Comparison of ENCODE assay signal across 19 cellular contexts in genomic region chr10:129055225-129055624, GRCh38.
DNase-seq lines count a peak whose midpoint lies in the region; ATAC-seq and TF ChIP-seq lines count a peak whose summit lies in the region.
"Had no signal": no experiment of that assay in that cellular context is flagged by ENCODE, and none has a peak within 500 bp of the region (broad histone marks: within the 10 kb centered on the region; RNA-seq: fewer than 3 reads in every experiment).

No MANE protein-coding gene starts in this region.

- H2BK15ac ChIP-seq in neuronal stem cell (ENCODE audit: low read length) = no peak overlapping the region
- H2BK15ac ChIP-seq in H9 (ENCODE audit: low read depth, low read length) = no peak overlapping the region

- peak overlapping the region in 6 of 11 experiments; percentile 74 to 94 (median 86); a peak in 9 of 22 replicates for H3K4me2 ChIP-seq in BLaER1 treated with 17β-estradiol and CSF1 and Interleukin-3, amounts not matched to agents 10 nM and 100 nM
- H3K4me2 ChIP-seq in neuronal stem cell (ENCODE audit: insufficient read depth, low read length, poor library complexity, severe bottlenecking) (no peak overlapping the region), H9 (ENCODE audit: insufficient read depth, insufficient read length, low read length) (no peak overlapping the region)
- H3K4me2 ChIP-seq: GM23338 had no signal

- no peak for ATAC-seq in activated naive CD8-positive, alpha-beta T cell treated with anti-CD3 and anti-CD28 coated beads, Interleukin-2, amount 10 ng/mL, durations not matched to agents 7 days and 5 days (ENCODE audit: low read depth)
- no peak for ATAC-seq in activated naive CD8-positive, alpha-beta T cell treated with anti-CD3 and anti-CD28 coated beads, Interleukin-2, amount 50 U/mL, for 24 hours
- no peak for ATAC-seq in Right ventricle myocardium superior (ENCODE audit: poor library complexity)
- ATAC-seq in right cardiac atrium = no peak

- H4K8ac ChIP-seq in neuronal stem cell (ENCODE audit: low read depth, low read length) (no peak overlapping the region), H9 (replicated peaks; ENCODE audit: insufficient read length, low read depth, low read length) (no peak overlapping the region)

- peaks cover 44% of the 10 kb centered on the region for H3K27me3 Mint-ChIP-seq in activated naive CD8-positive, alpha-beta T cell treated with anti-CD3 and anti-CD28 coated beads, Interleukin-2, amount 10 ng/mL, durations not matched to agents 7 days and 5 days
- H3K27me3 Mint-ChIP-seq in activated naive CD8-positive, alpha-beta T cell treated with anti-CD3 and anti-CD28 coated beads, Interleukin-2, amount 50 U/mL, for 24 hours = no peaks in the 10 kb centered on the region
- peaks cover 17% of the 10 kb centered on the region for H3K27me3 Mint-ChIP-seq in brain
- no peaks in the 10 kb centered on the region; the same call in 1 of the 2 replicates for H3K27me3 Mint-ChIP-seq in H9 (ENCODE audit: low read depth)
- H3K27me3 Mint-ChIP-seq: CD4-positive, alpha-beta T cell had no signal

- no peaks in the 10 kb centered on the region for H3K79me2 ChIP-seq in H9 (ENCODE audit: insufficient read depth, low read length)

- peaks cover 0 to 16% (median 8%) of the 10 kb centered on the region in 11 experiments; a peak in 9 of 22 replicates for H3K27me3 ChIP-seq in BLaER1 treated with 17β-estradiol and CSF1 and Interleukin-3, amounts not matched to agents 10 nM and 100 nM
- H3K27me3 ChIP-seq in neuronal stem cell (ENCODE audit: control insufficient read depth in 3 of 3, insufficient read depth in 3 of 3, low read depth in 1 of 3, low read length in 3 of 3) (no peaks in the 10 kb centered on the region), H9 (ENCODE audit: insufficient read depth, low read length) (no peaks in the 10 kb centered on the region), right cardiac atrium (ENCODE audit: control insufficient read depth, insufficient read depth) (no peaks in the 10 kb centered on the region)

- H3K4me3 ChIP-seq in BLaER1 treated with 17β-estradiol and CSF1 and Interleukin-3, amounts not matched to agents 10 nM and 100 nM = no peak overlapping the region
- no peak overlapping the region for H3K4me3 ChIP-seq in neuronal stem cell (ENCODE audit: low read length in 2 of 2)
- H3K4me3 ChIP-seq in right cardiac atrium (ENCODE audit: low read length) = no peak overlapping the region
- H3K4me3 ChIP-seq: GM23338, HAP-1 had no signal

- POLR2A ChIA-PET in activated naive CD8-positive, alpha-beta T cell treated with anti-CD3 and anti-CD28 coated beads, Interleukin-2, amount 10 ng/mL, durations not matched to agents 7 days and 5 days (lab: Charles Lee) = no interaction called here

- H2BK5ac ChIP-seq in neuronal stem cell (ENCODE audit: low read length) = no peak overlapping the region
- no peak overlapping the region for H2BK5ac ChIP-seq in H9 (ENCODE audit: insufficient read length, low read length)

- no peak overlapping the region for H2BK120ac ChIP-seq in neuronal stem cell (ENCODE audit: low read depth, low read length)
- no peak overlapping the region for H2BK120ac ChIP-seq in H9 (ENCODE audit: low read depth, low read length, poor library complexity, severe bottlenecking)

- H3K79me1 ChIP-seq in neuronal stem cell (ENCODE audit: low read depth, low read length) (no peaks in the 10 kb centered on the region), H9 (ENCODE audit: insufficient read depth, low read depth, low read length, poor library complexity, severe bottlenecking) (no peaks in the 10 kb centered on the region)

- peaks cover 25% of the 10 kb centered on the region for H3K4me1 Mint-ChIP-seq in activated naive CD8-positive, alpha-beta T cell treated with anti-CD3 and anti-CD28 coated beads, Interleukin-2, amount 10 ng/mL, durations not matched to agents 7 days and 5 days
- H3K4me1 Mint-ChIP-seq in activated naive CD8-positive, alpha-beta T cell treated with anti-CD3 and anti-CD28 coated beads, Interleukin-2, amount 50 U/mL, for 24 hours = peaks cover 21% of the 10 kb centered on the region
- H3K4me1 Mint-ChIP-seq in brain (peaks cover 30% of the 10 kb centered on the region), H9 (no peaks in the 10 kb centered on the region)
- H3K4me1 Mint-ChIP-seq: CD14-positive monocyte, GM23338 had no signal

- H4K20me1 ChIP-seq in BLaER1 treated with 17β-estradiol and CSF1 and Interleukin-3, amounts not matched to agents 10 nM and 100 nM = peaks cover 0 to 13% (median 0%) of the 10 kb centered on the region in 11 experiments; a peak in 5 of 22 replicates
- H4K20me1 ChIP-seq in H9 (ENCODE audit: control insufficient read depth, insufficient read depth, insufficient read length) = peaks cover 4% of the 10 kb centered on the region

- H3K4me1 ChIP-seq in BLaER1 treated with 17β-estradiol and CSF1 and Interleukin-3, amounts not matched to agents 10 nM and 100 nM = peaks cover 17 to 51% (median 40%) of the 10 kb centered on the region in 10 experiments
- H3K4me1 ChIP-seq in neuronal stem cell (ENCODE audit: control insufficient read depth in 2 of 2, insufficient read depth in 1 of 2, low read depth in 1 of 2, low read length in 2 of 2) = peaks cover 0 to 15% of the 10 kb centered on the region in 2 donors
- H3K4me1 ChIP-seq in H9 (ENCODE audit: insufficient read depth, low read length) = no peaks in the 10 kb centered on the region
- no peaks in the 10 kb centered on the region for H3K4me1 ChIP-seq in right cardiac atrium (ENCODE audit: control insufficient read depth, insufficient read depth, low read length)
- H3K4me1 ChIP-seq: HAP-1 had no signal

- intact Hi-C loops in Right ventricle myocardium superior (cut with DNase I) = no loop called here
- intact Hi-C loops in right cardiac atrium (cut with DNase I) = no loop called here

- H3K18ac ChIP-seq in neuronal stem cell (ENCODE audit: low read length) (no peak overlapping the region), H9 (ENCODE audit: insufficient read length, low read depth, low read length) (no peak overlapping the region)

- no peak for DNase-seq in activated naive CD8-positive, alpha-beta T cell treated with anti-CD3 and anti-CD28 coated beads, Interleukin-2, amount 10 ng/mL, durations not matched to agents 7 days and 5 days
- no peak for DNase-seq in activated naive CD8-positive, alpha-beta T cell treated with anti-CD3 and anti-CD28 coated beads, Interleukin-2, amount 50 U/mL, for 24 hours
- DNase-seq in neuronal stem cell (ENCODE audit: low spot score) = no peak
- no peak for DNase-seq in H9
- DNase-seq in Right ventricle myocardium superior = no peak
- DNase-seq in right cardiac atrium = no peak
- DNase-seq: CD4-positive, alpha-beta T cell; CD8-positive, alpha-beta memory T cell; DMS 273 treated with DMSO at 0.1 percent for 48 hours; DMS79; EL; GF-D8; HFFc6 had no signal

- H4K91ac ChIP-seq in neuronal stem cell (ENCODE audit: low read depth, low read length, poor library complexity) (no peak overlapping the region), H9 (ENCODE audit: insufficient read length, low read depth, low read length) (no peak overlapping the region)

- no peak overlapping the region for H3T11ph ChIP-seq in H9 (ENCODE audit: low read length)

- H2AK5ac ChIP-seq in neuronal stem cell (ENCODE audit: low read depth, low read length) (peak overlapping the region; percentile 15), H9 (ENCODE audit: insufficient read length, low read length) (no peak overlapping the region)

- TF ChIP-seq CTCF in brain (conservative IDR thresholded peaks at IDR 0.05) = no peak
- TF ChIP-seq CTCF in H9 (conservative IDR thresholded peaks at IDR 0.05) = no peak

- H3K9me3 ChIP-seq in BLaER1 treated with 17β-estradiol and CSF1 and Interleukin-3, amounts not matched to agents 10 nM and 100 nM (replicated peaks in 1 of 11) = no peaks in the 10 kb centered on the region
- H3K9me3 ChIP-seq in neuronal stem cell (replicated peaks in 1 of 2; ENCODE audit: control insufficient read depth in 2 of 2, insufficient read depth in 1 of 2, low read depth in 1 of 2, low read length in 2 of 2) (no peaks in the 10 kb centered on the region), H9 (ENCODE audit: control insufficient read depth, low read depth, low read length) (no peaks in the 10 kb centered on the region), right cardiac atrium (ENCODE audit: control insufficient read depth, low read length) (no peaks in the 10 kb centered on the region)
- H3K9me3 ChIP-seq: HAP-1 had no signal

- no peak overlapping the region for H3K9ac ChIP-seq in BLaER1 treated with 17β-estradiol and CSF1 and Interleukin-3, amounts not matched to agents 10 nM and 100 nM
- no peak overlapping the region for H3K9ac ChIP-seq in neuronal stem cell (ENCODE audit: low read depth, low read length, poor library complexity)
- H3K9ac ChIP-seq in H9 (ENCODE audit: extremely low read depth, insufficient read length, low read length) = no peak overlapping the region

- H3K23me2 ChIP-seq in H9 (ENCODE audit: insufficient read length, low read depth, low read length, poor library complexity, severe bottlenecking) = no peaks in the 10 kb centered on the region

- no peaks in the 10 kb centered on the region for H3K36me3 Mint-ChIP-seq in activated naive CD8-positive, alpha-beta T cell treated with anti-CD3 and anti-CD28 coated beads, Interleukin-2, amount 10 ng/mL, durations not matched to agents 7 days and 5 days
- no peaks in the 10 kb centered on the region for H3K36me3 Mint-ChIP-seq in activated naive CD8-positive, alpha-beta T cell treated with anti-CD3 and anti-CD28 coated beads, Interleukin-2, amount 50 U/mL, for 24 hours (ENCODE audit: low read depth)
- H3K36me3 Mint-ChIP-seq in brain = no peaks in the 10 kb centered on the region
- no peaks in the 10 kb centered on the region for H3K36me3 Mint-ChIP-seq in H9 (ENCODE audit: insufficient read depth in 1 of 3, low read depth in 3 of 3)
- H3K36me3 Mint-ChIP-seq: CD14-positive monocyte; CD8-positive, alpha-beta memory T cell had no signal

- H2BK12ac ChIP-seq in neuronal stem cell (ENCODE audit: low read length) = peak overlapping the region; percentile 2
- no peak overlapping the region for H2BK12ac ChIP-seq in H9 (ENCODE audit: insufficient read length, low read depth, low read length)

- no peak overlapping the region for H2BK20ac ChIP-seq in H9 (ENCODE audit: low read depth, low read length, poor library complexity, severe bottlenecking)

- H2AFZ ChIP-seq in neuronal stem cell (ENCODE audit: low read length) (no peak overlapping the region), H9 (ENCODE audit: low read length) (no peak overlapping the region)
- H2AFZ ChIP-seq: GM23338 had no signal

- H3K27ac Mint-ChIP-seq in activated naive CD8-positive, alpha-beta T cell treated with anti-CD3 and anti-CD28 coated beads, Interleukin-2, amount 10 ng/mL, durations not matched to agents 7 days and 5 days = peak overlapping the region; percentile 5
- H3K27ac Mint-ChIP-seq in activated naive CD8-positive, alpha-beta T cell treated with anti-CD3 and anti-CD28 coated beads, Interleukin-2, amount 50 U/mL, for 24 hours = no peak overlapping the region
- peak overlapping the region in 3 of 5 experiments; percentile 15 to 67 (median 19) for H3K27ac Mint-ChIP-seq in brain
- H3K27ac Mint-ChIP-seq in H9 = no peak overlapping the region
- H3K27ac Mint-ChIP-seq: CD4-positive, alpha-beta T cell; CD8-positive, alpha-beta memory T cell; GM23338; HFFc6 had no signal

- no peak overlapping the region for H3K4me3 Mint-ChIP-seq in activated naive CD8-positive, alpha-beta T cell treated with anti-CD3 and anti-CD28 coated beads, Interleukin-2, amount 10 ng/mL, durations not matched to agents 7 days and 5 days
- H3K4me3 Mint-ChIP-seq in activated naive CD8-positive, alpha-beta T cell treated with anti-CD3 and anti-CD28 coated beads, Interleukin-2, amount 50 U/mL, for 24 hours = no peak overlapping the region
- no peak overlapping the region for H3K4me3 Mint-ChIP-seq in brain
- H3K4me3 Mint-ChIP-seq in H9 = no peak overlapping the region
- H3K4me3 Mint-ChIP-seq: CD14-positive monocyte; CD4-positive, alpha-beta T cell; GM23338; HFFc6 had no signal

- H3K56ac ChIP-seq in H9 (ENCODE audit: insufficient read length, low read depth, low read length) = no peak overlapping the region

- no peak overlapping the region for H3K14ac ChIP-seq in neuronal stem cell (ENCODE audit: low read length)
- no peak overlapping the region for H3K14ac ChIP-seq in H9 (ENCODE audit: insufficient read depth, low read length)

- no CpG with 5 or more reads among the region's 9 CpGs for WGBS in neuronal stem cell (ENCODE audit: extremely low coverage in 2 of 2, insufficient read length in 2 of 2, insufficient replicate concordance in 1 of 2), 2 donors
- WGBS in H9 (ENCODE audit: extremely low coverage, insufficient read length, low lambda C conversion rate) = no CpG with 5 or more reads among the region's 9 CpGs
- 80% methylated on average over 9 of the region's 9 CpGs for WGBS in right cardiac atrium

- H3K4ac ChIP-seq in neuronal stem cell (ENCODE audit: low read length) (no peak overlapping the region), H9 (ENCODE audit: low read depth, low read length) (no peak overlapping the region)

- no peaks in the 10 kb centered on the region for H3K9me3 Mint-ChIP-seq in activated naive CD8-positive, alpha-beta T cell treated with anti-CD3 and anti-CD28 coated beads, Interleukin-2, amount 10 ng/mL, durations not matched to agents 7 days and 5 days
- no peaks in the 10 kb centered on the region for H3K9me3 Mint-ChIP-seq in activated naive CD8-positive, alpha-beta T cell treated with anti-CD3 and anti-CD28 coated beads, Interleukin-2, amount 50 U/mL, for 24 hours
- peaks cover 0 to 11% (median 0%) of the 10 kb centered on the region in 5 experiments for H3K9me3 Mint-ChIP-seq in brain
- no peaks in the 10 kb centered on the region for H3K9me3 Mint-ChIP-seq in H9
- H3K9me3 Mint-ChIP-seq: CD4-positive, alpha-beta T cell; GM23338 had no signal

- H3K27ac ChIP-seq in BLaER1 treated with 17β-estradiol and CSF1 and Interleukin-3, amounts not matched to agents 10 nM and 100 nM = no peak overlapping the region
- H3K27ac ChIP-seq in neuronal stem cell (replicated peaks; ENCODE audit: low read length) (no peak overlapping the region), H9 (ENCODE audit: insufficient read length, low read depth, low read length) (no peak overlapping the region), right cardiac atrium (ENCODE audit: low read length) (no peak overlapping the region)
- H3K27ac ChIP-seq: 22Rv1 had no signal

- H3K23ac ChIP-seq in neuronal stem cell (ENCODE audit: low read depth, low read length, poor library complexity) = no peak overlapping the region
- no peak overlapping the region for H3K23ac ChIP-seq in H9 (ENCODE audit: insufficient read length, low read depth, low read length)

- no peak overlapping the region for H4K5ac ChIP-seq in H9 (ENCODE audit: insufficient read length, low read depth, low read length)

- no peaks in the 10 kb centered on the region for H3K36me3 ChIP-seq in BLaER1 treated with 17β-estradiol and CSF1 and Interleukin-3, amounts not matched to agents 10 nM and 100 nM
- no peaks in the 10 kb centered on the region for H3K36me3 ChIP-seq in neuronal stem cell (replicated peaks in 1 of 2; ENCODE audit: control insufficient read depth in 2 of 2, insufficient read depth in 2 of 2, low read length in 2 of 2)
- H3K36me3 ChIP-seq: HAP-1 had no signal

Comparison
In these comparisons a context has a peak if more than half of its experiments do, and no peak if none do; other contexts are left out.
1. H3K27ac Mint-ChIP-seq: peak in activated naive CD8-positive, alpha-beta T cell treated with anti-CD3 and anti-CD28 coated beads, Interleukin-2, amount 10 ng/mL, durations not matched to agents 7 days and 5 days (single experiment) and brain (3 of 5); none in activated naive CD8-positive, alpha-beta T cell treated with anti-CD3 and anti-CD28 coated beads, Interleukin-2, amount 50 U/mL, for 24 hours (single experiment) and H9 (0 of 3).
2. H3K4me2 ChIP-seq: peak in BLaER1 treated with 17β-estradiol and CSF1 and Interleukin-3, amounts not matched to agents 10 nM and 100 nM (6 of 11); none in neuronal stem cell (single experiment) and H9 (single experiment).